ENCODE assay signal across 23 cellular contexts in the genomic region with DNA sequence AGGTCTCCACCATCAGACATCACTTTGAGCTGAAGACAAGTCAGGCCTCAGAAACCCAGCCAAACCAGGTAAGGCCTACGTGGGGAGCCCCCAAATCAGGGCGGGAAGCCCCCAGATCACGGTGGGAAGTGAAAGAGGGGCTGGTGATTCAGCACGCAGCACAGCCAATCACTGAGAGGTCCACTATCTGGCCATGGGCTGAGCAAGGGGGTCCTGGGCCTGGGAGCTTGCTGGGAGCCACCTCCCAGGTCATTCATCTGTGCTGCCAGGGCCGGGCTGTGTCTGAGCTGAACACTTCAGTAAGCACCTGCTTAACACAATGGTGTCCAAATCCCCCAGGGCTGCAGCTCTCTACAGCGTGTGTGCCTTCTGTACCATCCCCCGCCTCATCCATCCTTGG.
"Had no signal": no experiment of that assay in that cellular context is flagged by ENCODE, and none has a peak within 500 bp of the region (broad histone marks: within the 10 kb centered on the region; RNA-seq: fewer than 3 reads in every experiment).

No MANE protein-coding gene starts in this region.

- ATAC-seq: activated T-cell treated with anti-CD3 and anti-CD28 coated beads, Interleukin-2, amount 50 U/mL, for 72 hours; T-cell had no signal

- H3K9me3 ChIP-seq: MG63 had no signal

- H3K4me3 ChIP-seq: MG63, SK-N-MC had no signal

- DNase-seq: activated CD4-positive, alpha-beta memory T cell treated with anti-CD3 and anti-CD28 coated beads for 36 hours; activated CD4-positive, alpha-beta T cell treated with anti-CD3 and anti-CD28 coated beads, Interleukin-2, amount 10 ng/mL, durations not matched to agents 7 days and 5 days; activated CD4-positive, CD25-positive, alpha-beta regulatory T cell; activated CD8-positive, alpha-beta memory T cell treated with anti-CD3 and anti-CD28 coated beads for 24 hours; activated gamma-delta T cell treated with Interleukin-2 at 50 U/mL for 16 hours; activated naive CD4-positive, alpha-beta T cell treated with anti-CD3 and anti-CD28 coated beads, Interleukin-2, amount 10 ng/mL, durations not matched to agents 7 days and 5 days; activated naive CD8-positive, alpha-beta T cell treated with anti-CD3 and anti-CD28 coated beads for 36 hours; activated T-cell treated with anti-CD3 and anti-CD28 coated beads, Interleukin-2, amount 50 U/mL, for 72 hours; caudate nucleus; MG63; MV-4-11; NCI-H1105 treated with DMSO at 0.1 percent for 48 hours; NCI-H1930; NCI-H2171; NCI-H2227 treated with DMSO at 0.1 percent for 48 hours; NCI-H510A; NCI-H526 treated with DMSO at 0.1 percent for 48 hours; NCI-H82; T-cell; T-helper 2 cell; T1000 had no signal

- H3K27ac ChIP-seq: SK-N-MC, VCaP had no signal

- H3K27me3 ChIP-seq: MG63 had no signal
